22 cellular contexts compared by ENCODE assay signal in genomic region chr15:82928711-82929110, GRCh38.
"Had no signal": no experiment of that assay in that cellular context is flagged by ENCODE, and none has a peak within 500 bp of the region (broad histone marks: within the 10 kb centered on the region; RNA-seq: fewer than 3 reads in every experiment).

No MANE protein-coding gene starts in this region.

- DNase-seq: activated CD4-positive, alpha-beta T cell treated with anti-CD3 and anti-CD28 coated beads for 36 hours; activated CD4-positive, alpha-beta T cell treated with anti-CD3 and anti-CD28 coated beads, Interleukin-2, amount 10 ng/mL, durations not matched to agents 7 days and 5 days; activated CD4-positive, alpha-beta T cell treated with anti-CD3 and anti-CD28 coated beads, Interleukin-2, amount 50 U/mL, for 48 hours; activated CD8-positive, alpha-beta T cell treated with anti-CD3 and anti-CD28 coated beads, Interleukin-2, amount 10 ng/mL, durations not matched to agents 7 days and 5 days; activated gamma-delta T cell treated with Interleukin-2 at 50 U/mL for 16 hours; activated naive CD4-positive, alpha-beta T cell treated with anti-CD3 and anti-CD28 coated beads for 36 hours; activated T-cell treated with anti-CD3 and anti-CD28 coated beads, Interleukin-2, amount 50 U/mL, for 24 hours; adrenal gland; anterior cingulate cortex; Karpas-422; MG63; NCI-H1048; NCI-H1105 treated with DMSO at 0.1 percent for 48 hours; NCI-H1436; NCI-H1694; NCI-H1930; NCI-H510A; SHP77; SJCRH30; T1000 had no signal

- H3K27me3 ChIP-seq: adrenal gland, cardiac muscle cell, MG63, SJCRH30 had no signal

- H3K36me3 ChIP-seq: adrenal gland, cardiac muscle cell, MG63, SJCRH30 had no signal

- H3K4me1 ChIP-seq: adrenal gland, SJCRH30 had no signal

- H3K9me3 ChIP-seq: adrenal gland, MG63, SJCRH30 had no signal

- H3K27ac ChIP-seq: adrenal gland, cardiac muscle cell, SJCRH30, SK-N-MC had no signal

- H3K4me3 ChIP-seq: adrenal gland, cardiac muscle cell, MG63, SJCRH30, SK-N-MC had no signal
